Comparison of ENCODE assay signal across 8 cellular contexts in genomic region chr6:108541843-108542795, GRCh38. TPM values are rescaled to one million over a fixed set of nuclear protein-coding genes. Genes with fewer than 3 reads are reported as not detected.
DNase-seq lines count a peak whose midpoint lies in the region; ATAC-seq and TF ChIP-seq lines count a peak whose summit lies in the region.

No MANE protein-coding gene starts in this region.

- in situ Hi-C loops in GM23248 (cut with MboI) (loop anchor here (5.0 to 25.0 kb wide), 4 partner anchors 293 to 870 kb away; no protein-coding TSS in a partner anchor), astrocyte of the spinal cord (cut with HindIII; ENCODE audit: low sequenced_read_pairs) (no loop called here)

- peak overlapping the region; percentile 24 for H3K4me3 Mint-ChIP-seq in T-helper 2 cell treated with Interferon-gamma antibody and Interleukin-4, amounts not matched to agents 5 μg/mL and 100 μg/mL, for 36 hours

- H2AFZ ChIP-seq in GM23248 (peak overlapping the region; percentile 83), smooth muscle cell (ENCODE audit: low read depth) (peak overlapping the region; percentile 74)

- WGBS in GM23248 (ENCODE audit: low coverage in 1 of 2, low lambda C conversion rate in 2 of 2, missing lambda C conversion rate in 2 of 2), 2 experiments = 23 to 25% methylated on average over 6 of the region's 6 CpGs
- 46% methylated on average over 6 of the region's 6 CpGs for WGBS in smooth muscle cell (ENCODE audit: low lambda C conversion rate)

- peaks cover 16% of the 10 kb centered on the region for H3K4me1 Mint-ChIP-seq in T-helper 2 cell treated with Interferon-gamma antibody and Interleukin-4, amounts not matched to agents 5 μg/mL and 100 μg/mL, for 36 hours (ENCODE audit: low read depth)

- H3K4me2 ChIP-seq in GM23248 (ENCODE audit: unreplicated experiment) (peak overlapping the region; percentile 34), smooth muscle cell (peak overlapping the region; percentile 44)

- H3K36me3 Mint-ChIP-seq in T-helper 2 cell treated with Interferon-gamma antibody and Interleukin-4, amounts not matched to agents 5 μg/mL and 100 μg/mL, for 36 hours (ENCODE audit: low read depth) = no peaks in the 10 kb centered on the region

- H3K27ac ChIP-seq in GM23248 (no peak overlapping the region), smooth muscle cell (ENCODE audit: low read depth) (no peak overlapping the region)

- ATAC-seq in GM21619 (IDR thresholded peaks at IDR 0.05; ENCODE audit: unreplicated experiment) = no peak

- H3K79me2 ChIP-seq in GM23248 (ENCODE audit: insufficient read depth) (no peaks in the 10 kb centered on the region), smooth muscle cell (ENCODE audit: low read depth) (no peaks in the 10 kb centered on the region)

- H3K27ac Mint-ChIP-seq in T-helper 2 cell treated with Interferon-gamma antibody and Interleukin-4, amounts not matched to agents 5 μg/mL and 100 μg/mL, for 36 hours = no peak overlapping the region

- TF ChIP-seq CTCF in astrocyte of the spinal cord (IDR thresholded peaks at IDR 0.05; ENCODE audit: low read depth, low read length) (peak; percentile 78), smooth muscle cell (IDR thresholded peaks at IDR 0.05; ENCODE audit: borderline replicate concordance, insufficient read depth, poor library complexity, severe bottlenecking) (peak; percentile 94)

- H3F3A ChIP-seq in GM23248 (ENCODE audit: insufficient read depth) = no peaks in the 10 kb centered on the region
- no peaks in the 10 kb centered on the region for H3F3A ChIP-seq in smooth muscle cell (ENCODE audit: low read depth)

- H3K9me3 ChIP-seq in GM23248 (ENCODE audit: low read depth) (no peaks in the 10 kb centered on the region), iPS-15b (ENCODE audit: control insufficient read depth, insufficient read depth, low read length) (no peaks in the 10 kb centered on the region), smooth muscle cell (replicated peaks; ENCODE audit: low read depth) (no peaks in the 10 kb centered on the region)

- H4K20me1 ChIP-seq in GM23248 (ENCODE audit: insufficient read depth) = no peaks in the 10 kb centered on the region
- no peaks in the 10 kb centered on the region for H4K20me1 ChIP-seq in smooth muscle cell (ENCODE audit: low read depth)

- no peaks in the 10 kb centered on the region for H3K36me3 ChIP-seq in GM23248 (ENCODE audit: low read depth)
- no peaks in the 10 kb centered on the region for H3K36me3 ChIP-seq in iPS-15b (ENCODE audit: control insufficient read depth, insufficient read depth, low read length)
- no peaks in the 10 kb centered on the region for H3K36me3 ChIP-seq in smooth muscle cell (ENCODE audit: low read depth)

- no peaks in the 10 kb centered on the region for H3K4me1 ChIP-seq in GM23248 (ENCODE audit: insufficient read depth)
- no peaks in the 10 kb centered on the region for H3K4me1 ChIP-seq in iPS-15b (ENCODE audit: control insufficient read depth, insufficient read depth, low read length)
- no peaks in the 10 kb centered on the region for H3K4me1 ChIP-seq in smooth muscle cell (ENCODE audit: low read depth)

- H3K9ac ChIP-seq in GM23248 (no peak overlapping the region), iPS-15b (ENCODE audit: low read depth, low read length) (no peak overlapping the region), smooth muscle cell (ENCODE audit: low read depth) (no peak overlapping the region)

- no peaks in the 10 kb centered on the region for H3K9me3 Mint-ChIP-seq in T-helper 2 cell treated with Interferon-gamma antibody and Interleukin-4, amounts not matched to agents 5 μg/mL and 100 μg/mL, for 36 hours

- H3K27me3 ChIP-seq in GM23248 (replicated peaks; ENCODE audit: insufficient read depth) (no peaks in the 10 kb centered on the region), iPS-15b (ENCODE audit: control insufficient read depth, insufficient read depth, low read length) (no peaks in the 10 kb centered on the region), smooth muscle cell (ENCODE audit: low read depth) (no peaks in the 10 kb centered on the region)

- H3K4me3 ChIP-seq in GM23248 = 0 out of 2 replicates have a peak overlapping the region, but pooled peaks have one; percentile 22
- no peak overlapping the region for H3K4me3 ChIP-seq in astrocyte of the spinal cord (ENCODE audit: low read depth, low read length)
- peak overlapping the region; percentile 26 for H3K4me3 ChIP-seq in iPS-15b (ENCODE audit: low read depth, low read length)
- no peak overlapping the region for H3K4me3 ChIP-seq in smooth muscle cell

- peaks cover 42% of the 10 kb centered on the region for H3K27me3 Mint-ChIP-seq in T-helper 2 cell treated with Interferon-gamma antibody and Interleukin-4, amounts not matched to agents 5 μg/mL and 100 μg/mL, for 36 hours (ENCODE audit: low read depth)

- H3K9me2 ChIP-seq in GM23248 (ENCODE audit: insufficient read depth) = no peaks in the 10 kb centered on the region

- DNase-seq in COR-L47 (lab: John Stamatoyannopoulos, UW) (peak; percentile 11), GM23248 (peak; percentile 84), NCI-H1694 treated with DMSO at 0.1 percent for 48 hours (lab: John Stamatoyannopoulos, UW) (peak; percentile 70), astrocyte of the spinal cord (ENCODE audit: low read depth, low spot score) (peak; percentile 85), smooth muscle cell (lab: John Stamatoyannopoulos, UW; ENCODE audit: unreplicated experiment) (no peak)
- peak; percentile 37 for DNase-seq in T-helper 2 cell treated with Interferon-gamma antibody and Interleukin-4, amounts not matched to agents 5 μg/mL and 100 μg/mL, for 36 hours (ENCODE audit: low spot score)

RNA-seq across cellular contexts. Expression of gene FOXO3, which starts 18.6 kb away (rescaled TPM):
- total RNA-seq in GM23248 (2014; rRNA removed; shearing (Covaris generic)) = 35.7 and 36.6 TPM in 2 replicates
- polyA plus RNA-seq in GM23248 (2016; fragmentation: Nextera tagmentation; extraction: Ambion mirVana) (17.9 and 19.7 TPM in 2 replicates), smooth muscle cell (34.7 and 35.9 TPM in 2 replicates)
- 36.2 and 40.3 TPM in 2 replicates for total RNA-seq in smooth muscle cell

Comparison
In these comparisons a context has a peak if more than half of its experiments do, and no peak if none do; other contexts are left out.
1. H3K4me3 ChIP-seq: peak in GM23248 (single experiment) and iPS-15b (single experiment); none in astrocyte of the spinal cord (single experiment) and smooth muscle cell (single experiment).